8 cellular contexts compared by ENCODE assay signal in genomic region chr9:136975624-136976023, GRCh38. TPM values are rescaled to one million over a fixed set of nuclear protein-coding genes. Genes with fewer than 3 reads are reported as not detected.
DNase-seq lines count a peak whose midpoint lies in the region; ATAC-seq, FAIRE-seq and TF ChIP-seq lines count a peak whose summit lies in the region.

No MANE protein-coding gene starts in this region.

- peak; percentile 63 to 68 for DNase-seq in SJCRH30
- DNase-seq in endothelial cell of umbilical vein (ENCODE audit: low read depth, low spot score), result no peak
- DNase-seq in psoas muscle, result no peak
- no peak for DNase-seq in Kasumi-1 (lab: John Stamatoyannopoulos, UW)
- DNase-seq in NCI-H2227 treated with DMSO at 0.1 percent for 48 hours (lab: John Stamatoyannopoulos, UW), result no peak
- DNase-seq in effector CD8-positive, alpha-beta T cell (lab: John Stamatoyannopoulos, UW), result no peak

- no peaks in the 10 kb centered on the region for H3K79me2 ChIP-seq in endothelial cell of umbilical vein (ENCODE audit: control insufficient read depth, insufficient read depth, low read length)

- CTCF ChIA-PET in endothelial cell of umbilical vein (lab: Charles Lee), result interaction anchor here (1.2 to 1.8 kb wide), 5 partner anchors 11 to 60 kb away, joined by 5 to 9 read pairs (median 6); partner anchors contain the start of gene PAXX

- H3K9ac ChIP-seq in endothelial cell of umbilical vein (replicated peaks; ENCODE audit: extremely low read depth, insufficient read depth, low read length), result no peak overlapping the region

- FAIRE-seq in endothelial cell of umbilical vein (lab: Jason Lieb, UNC), result no peak

- H2AFZ ChIP-seq in endothelial cell of umbilical vein (ENCODE audit: low read depth, low read length), result no peak overlapping the region

- dilution Hi-C loops in endothelial cell of umbilical vein (cut with MboI; ENCODE audit: extremely low pct_ligation_motif_present, low sequenced_read_pairs), result no loop called here

- H3K4me1 ChIP-seq in SJCRH30 (peaks cover 7% of the 10 kb centered on the region), endothelial cell of umbilical vein (ENCODE audit: control insufficient read depth, extremely low read depth, insufficient read depth, low read length) (no peaks in the 10 kb centered on the region), psoas muscle (peaks cover 12% of the 10 kb centered on the region)

- H3K9me1 ChIP-seq in endothelial cell of umbilical vein (replicated peaks; ENCODE audit: control insufficient read depth, extremely low read depth, insufficient read depth, low read length), result no peaks in the 10 kb centered on the region

- TF ChIP-seq POLR2A in endothelial cell of umbilical vein (IDR thresholded peaks at IDR 0.05; ENCODE audit: low read depth, low read length), result no peak

- H4K20me1 ChIP-seq in endothelial cell of umbilical vein (replicated peaks; ENCODE audit: control insufficient read depth, extremely low read depth, insufficient read depth, low read length), result no peaks in the 10 kb centered on the region

- H3K4me2 ChIP-seq in endothelial cell of umbilical vein (ENCODE audit: insufficient read depth, low read length), result no peak overlapping the region

- H3K9me3 ChIP-seq in SJCRH30 (replicated peaks) (no peaks in the 10 kb centered on the region), endothelial cell of umbilical vein (replicated peaks; ENCODE audit: control insufficient read depth, insufficient read depth, low read length) (no peaks in the 10 kb centered on the region), psoas muscle (no peaks in the 10 kb centered on the region)

- H3K27me3 ChIP-seq in SJCRH30 (peaks cover 30% of the 10 kb centered on the region), endothelial cell of umbilical vein (ENCODE audit: control insufficient read depth in 2 of 2, insufficient read depth in 2 of 2, low read length in 2 of 2) (no peaks in the 10 kb centered on the region), psoas muscle (ENCODE audit: insufficient read depth in 3 of 3, low read length in 2 of 3) (peaks cover 0 to 3% (median 0%) of the 10 kb centered on the region in 3 donors)

- BruUV-seq in endothelial cell of umbilical vein (replicated peaks; lab: Mats Ljungman, UMichigan), result no TSS peak

- ATAC-seq in psoas muscle (peak in 1 of 4 donors; percentile 18), HG02981 (IDR thresholded peaks at IDR 0.05; ENCODE audit: unreplicated experiment) (no peak)

- intact Hi-C loops in endothelial cell of umbilical vein (cut with micrococcal nuclease), result no loop called here
- intact Hi-C loops in psoas muscle (cut with DNase I), result no loop called here

- peak; percentile 43 for TF ChIP-seq CTCF in GM12873 (IDR thresholded peaks at IDR 0.05; ENCODE audit: insufficient read depth, low read depth, low read length, missing control alignments)
- peak; percentile 24 to 35 for TF ChIP-seq CTCF in endothelial cell of umbilical vein (IDR thresholded peaks at IDR 0.05; ENCODE audit: extremely low read depth in 1 of 2, insufficient read depth in 1 of 2, low read depth in 1 of 2, low read length in 2 of 2)
- peak; percentile 14 for TF ChIP-seq CTCF in psoas muscle (IDR thresholded peaks at IDR 0.05)

- WGBS in psoas muscle, 3 donors, result 17 to 31% (median 18%) methylated on average over 12 to 15 of the region's 15 CpGs

- H3K27ac ChIP-seq in SJCRH30 (no peak overlapping the region), endothelial cell of umbilical vein (ENCODE audit: insufficient read depth, low read depth, low read length) (no peak overlapping the region), psoas muscle (no peak overlapping the region)

- POLR2A ChIA-PET in endothelial cell of umbilical vein (lab: Charles Lee), result no interaction called here

- H3K36me3 ChIP-seq in SJCRH30 (no peaks in the 10 kb centered on the region), endothelial cell of umbilical vein (ENCODE audit: control insufficient read depth in 2 of 2, extremely low read depth in 1 of 2, insufficient read depth in 2 of 2, low read length in 2 of 2) (no peaks in the 10 kb centered on the region), psoas muscle (ENCODE audit: insufficient read depth in 1 of 2, low read depth in 1 of 2) (no peaks in the 10 kb centered on the region)

- H3K4me3 ChIP-seq in SJCRH30, result no peak overlapping the region
- H3K4me3 ChIP-seq in endothelial cell of umbilical vein (replicated peaks in 1 of 3; ENCODE audit: insufficient read depth in 1 of 3, low read depth in 1 of 3, low read length in 3 of 3), result no peak overlapping the region
- H3K4me3 ChIP-seq in psoas muscle, result no peak overlapping the region

TF ChIP-seq in endothelial cell of umbilical vein, 7 proteins besides CTCF, POLR2A, EP300 and RAD21 (continues in another document):
- TF ChIP-seq POLR2AphosphoS5 (IDR thresholded peaks at IDR 0.05; ENCODE audit: insufficient read depth, low read depth, low read length), result no peak
- TF ChIP-seq MYC (IDR thresholded peaks at IDR 0.05; ENCODE audit: low read depth, low read length), result no peak

RNA-seq across cellular contexts. Expression of gene PTGDS, which starts 1.7 kb away (rescaled TPM):
- not detected in 2 replicates for total RNA-seq in SJCRH30 (2014; rRNA removed; shearing (Covaris generic))
- total RNA-seq in endothelial cell of umbilical vein (not detected in 2 replicates), psoas muscle (100 to 1,000 TPM in 1 of 4 donors, 10 to 100 TPM in 3; 23.3 to 130 (median 74.3) TPM)
- polyA plus RNA-seq in endothelial cell of umbilical vein (not detected in 2 replicates), psoas muscle (10 to 100 TPM; 29.9 to 37.9 (median 37.8) TPM)
- polyA plus RNA-seq in endothelial cell of umbilical vein (2011; cell fraction: cytosol; rRNA removed), result not detected in 2 replicates
- 0.28 TPM in 1 of 2 replicates, not detected in the other for polyA plus RNA-seq in endothelial cell of umbilical vein (2011; cell fraction: nucleus; rRNA removed)
- 0.30 TPM in 1 of 2 replicates, not detected in the other for polyA plus RNA-seq in endothelial cell of umbilical vein (2012)
- polyA minus RNA-seq in endothelial cell of umbilical vein, result 0.40 TPM in 1 of 2 replicates, not detected in the other
- 5.9 TPM for polyA minus RNA-seq in endothelial cell of umbilical vein (2011; cell fraction: cytosol; rRNA and poly(A)+ RNA removed)
- polyA minus RNA-seq in endothelial cell of umbilical vein (2011; cell fraction: nucleus; rRNA and poly(A)+ RNA removed), result not detected in 2 replicates

RNA-seq across cellular contexts. Expression of gene LCNL1, which starts 7.2 kb away (rescaled TPM):
- total RNA-seq in SJCRH30 (2014; rRNA removed; shearing (Covaris generic)), result not detected in 2 replicates
- not detected in 2 replicates for total RNA-seq in endothelial cell of umbilical vein
- polyA plus RNA-seq in endothelial cell of umbilical vein, result not detected in 2 replicates
- polyA plus RNA-seq in endothelial cell of umbilical vein (2011; cell fraction: cytosol; rRNA removed), result not detected in 2 replicates
- 0.06 and 0.20 TPM in 2 replicates for polyA plus RNA-seq in endothelial cell of umbilical vein (2011; cell fraction: nucleus; rRNA removed)
- 0.08 TPM in 1 of 2 replicates, not detected in the other for polyA plus RNA-seq in endothelial cell of umbilical vein (2012)
- polyA minus RNA-seq in endothelial cell of umbilical vein, result not detected in 2 replicates
- polyA minus RNA-seq in endothelial cell of umbilical vein (2011; cell fraction: cytosol; rRNA and poly(A)+ RNA removed), result 1.2 TPM
- polyA minus RNA-seq in endothelial cell of umbilical vein (2011; cell fraction: nucleus; rRNA and poly(A)+ RNA removed), result not detected in 2 replicates
- total RNA-seq in psoas muscle, result under 1 TPM; 0.10 to 0.79 (median 0.38) TPM
- under 1 TPM; 0.04 to 0.14 (median 0.06) TPM for polyA plus RNA-seq in psoas muscle

RNA-seq across cellular contexts. Expression of gene PAXX, which starts 16.6 kb away (rescaled TPM):
- 25.9 and 27.8 TPM in 2 replicates for total RNA-seq in SJCRH30 (2014; rRNA removed; shearing (Covaris generic))
- total RNA-seq in endothelial cell of umbilical vein, result 35.0 and 38.7 TPM in 2 replicates
- polyA plus RNA-seq in endothelial cell of umbilical vein, result 34.0 and 49.9 TPM in 2 replicates
- 21.3 and 31.1 TPM in 2 replicates for polyA plus RNA-seq in endothelial cell of umbilical vein (2011; cell fraction: cytosol; rRNA removed)
- 86.4 and 88.6 TPM in 2 replicates for polyA plus RNA-seq in endothelial cell of umbilical vein (2011; cell fraction: nucleus; rRNA removed)
- 19.4 and 32.2 TPM in 2 replicates for polyA plus RNA-seq in endothelial cell of umbilical vein (2012)
- 2.1 and 2.6 TPM in 2 replicates for polyA minus RNA-seq in endothelial cell of umbilical vein
- 34.7 TPM for polyA minus RNA-seq in endothelial cell of umbilical vein (2011; cell fraction: cytosol; rRNA and poly(A)+ RNA removed)
- polyA minus RNA-seq in endothelial cell of umbilical vein (2011; cell fraction: nucleus; rRNA and poly(A)+ RNA removed), result 5.9 and 7.0 TPM in 2 replicates
- 10 to 100 TPM in 3 of 4 donors, 1 to 10 TPM in 1; 9.4 to 15.6 (median 12.4) TPM for total RNA-seq in psoas muscle
- 10 to 100 TPM; 16.5 to 39.2 (median 25.2) TPM for polyA plus RNA-seq in psoas muscle

RNA-seq across cellular contexts. Expression of gene CLIC3, which starts 20.7 kb away (rescaled TPM):
- total RNA-seq in SJCRH30 (2014; rRNA removed; shearing (Covaris generic)), result 0.28 and 0.55 TPM in 2 replicates
- total RNA-seq in endothelial cell of umbilical vein (not detected in 2 replicates), psoas muscle (under 1 TPM in 3 of 4 donors, not detected in 1; 0.38 to 0.90 (median 0.54) TPM)
- polyA plus RNA-seq in endothelial cell of umbilical vein (2.3 and 4.1 TPM in 2 replicates), psoas muscle (under 1 TPM; 0.55 to 0.94 (median 0.79) TPM)
- 1.8 and 2.3 TPM in 2 replicates for polyA plus RNA-seq in endothelial cell of umbilical vein (2011; cell fraction: cytosol; rRNA removed)
- 0.97 and 1.2 TPM in 2 replicates for polyA plus RNA-seq in endothelial cell of umbilical vein (2011; cell fraction: nucleus; rRNA removed)
- 2.9 and 12.9 TPM in 2 replicates for polyA plus RNA-seq in endothelial cell of umbilical vein (2012)
- 0.29 TPM in 1 of 2 replicates, not detected in the other for polyA minus RNA-seq in endothelial cell of umbilical vein
- 36.3 TPM for polyA minus RNA-seq in endothelial cell of umbilical vein (2011; cell fraction: cytosol; rRNA and poly(A)+ RNA removed)
- 1.2 TPM in 1 of 2 replicates, not detected in the other for polyA minus RNA-seq in endothelial cell of umbilical vein (2011; cell fraction: nucleus; rRNA and poly(A)+ RNA removed)

RNA-seq across cellular contexts. Expression of gene LCN12, which starts 23.6 kb away (rescaled TPM):
- not detected in 2 replicates for total RNA-seq in SJCRH30 (2014; rRNA removed; shearing (Covaris generic))
- 0.35 TPM in 1 of 2 replicates, not detected in the other for total RNA-seq in endothelial cell of umbilical vein
- 0.52 and 0.62 TPM in 2 replicates for polyA plus RNA-seq in endothelial cell of umbilical vein
- 0.08 TPM in 1 of 2 replicates, not detected in the other for polyA plus RNA-seq in endothelial cell of umbilical vein (2011; cell fraction: cytosol; rRNA removed)
- 1.5 and 5.1 TPM in 2 replicates for polyA plus RNA-seq in endothelial cell of umbilical vein (2011; cell fraction: nucleus; rRNA removed)
- polyA plus RNA-seq in endothelial cell of umbilical vein (2012), result 0.15 and 0.75 TPM in 2 replicates
- not detected in 2 replicates for polyA minus RNA-seq in endothelial cell of umbilical vein
- not detected for polyA minus RNA-seq in endothelial cell of umbilical vein (2011; cell fraction: cytosol; rRNA and poly(A)+ RNA removed)
- 0.72 TPM in 1 of 2 replicates, not detected in the other for polyA minus RNA-seq in endothelial cell of umbilical vein (2011; cell fraction: nucleus; rRNA and poly(A)+ RNA removed)
- total RNA-seq in psoas muscle, result 1 to 10 TPM in 1 of 4 donors, under 1 TPM in 2, not detected in 1; 0.38 to 1.5 (median 0.48) TPM
- under 1 TPM; 0.06 to 0.17 (median 0.13) TPM for polyA plus RNA-seq in psoas muscle

Comparison
In these comparisons a context has a peak if more than half of its experiments do, and no peak if none do; other contexts are left out.
1. DNase-seq: peak in SJCRH30 (2 of 2); none in endothelial cell of umbilical vein (single experiment), psoas muscle (0 of 2), Kasumi-1 (0 of 2), NCI-H2227 treated with DMSO at 0.1 percent for 48 hours (single experiment) and effector CD8-positive, alpha-beta T cell (single experiment).
2. RNA of gene PTGDS, which starts 1.7 kb away (total RNA-seq): 23.3 to 130 TPM in psoas muscle; not detected in SJCRH30 and not detected in endothelial cell of umbilical vein; every median in the first group is over 10 times any median in the second.
3. Peak in every context shown above with its lines, with median percentiles within 50 percentile points of each other: CTCF ChIP-seq.